Comparison of ENCODE assay signal across 39 cellular contexts in genomic region chr10:112235141-112235540, GRCh38. TPM values are rescaled to one million over a fixed set of nuclear protein-coding genes. Genes with fewer than 3 reads are reported as not detected.
"Had no signal": no experiment of that assay in that cellular context is flagged by ENCODE, and none has a peak within 500 bp of the region (broad histone marks: within the 10 kb centered on the region; RNA-seq: fewer than 3 reads in every experiment).

No MANE protein-coding gene starts in this region.

- H3K27me3 ChIP-seq: ascending aorta, breast epithelium, cardiac muscle cell, colonic mucosa, foreskin keratinocyte, gastrocnemius medialis, heart left ventricle had no signal

- H3K4me3 Mint-ChIP-seq: activated CD4-positive, alpha-beta memory T cell treated with anti-CD3 and anti-CD28 coated beads for 36 hours; activated CD4-positive, alpha-beta T cell treated with anti-CD3 and anti-CD28 coated beads for 36 hours; activated CD4-positive, alpha-beta T cell treated with anti-CD3 and anti-CD28 coated beads, Interleukin-2, amount 10 ng/mL, durations not matched to agents 24 days and 14 days; activated CD8-positive, alpha-beta memory T cell treated with anti-CD3 and anti-CD28 coated beads, Interleukin-2, amount 10 ng/mL, durations not matched to agents 7 days and 5 days; activated CD8-positive, alpha-beta T cell treated with anti-CD3 and anti-CD28 coated beads, Interleukin-2, amount 10 ng/mL, durations not matched to agents 7 days and 5 days; activated naive CD4-positive, alpha-beta T cell treated with anti-CD3 and anti-CD28 coated beads, Interleukin-2, amount 10 ng/mL, durations not matched to agents 7 days and 5 days; activated naive CD8-positive, alpha-beta T cell treated with anti-CD3 and anti-CD28 coated beads, Interleukin-2, amount 10 ng/mL, durations not matched to agents 7 days and 5 days; activated T-helper 1 cell treated with anti-CD3 and anti-CD28 coated beads, Interleukin-12 subunit alpha, Interleukin-12 subunit beta, Interleukin-2, Interleukin-4 antibody, amounts not matched to agents 30 ng/mL and 10 ng/mL and 1 ng/mL, durations not matched to agents 14 hours and 24 hours and 36 hours; brain; T-helper 17 cell; T-helper 2 cell treated with Interferon-gamma antibody and Interleukin-4, amounts not matched to agents 5 μg/mL and 100 μg/mL, for 36 hours had no signal

- H3K36me3 Mint-ChIP-seq: activated CD4-positive, alpha-beta memory T cell treated with anti-CD3 and anti-CD28 coated beads for 36 hours; activated CD8-positive, alpha-beta memory T cell treated with anti-CD3 and anti-CD28 coated beads, Interleukin-2, amount 10 ng/mL, durations not matched to agents 7 days and 5 days; activated naive CD4-positive, alpha-beta T cell treated with anti-CD3 and anti-CD28 coated beads, Interleukin-2, amount 10 ng/mL, durations not matched to agents 7 days and 5 days; activated naive CD4-positive, alpha-beta T cell treated with anti-CD3 and anti-CD28 coated beads, Interleukin-2, amount 50 U/mL, for 72 hours; activated naive CD8-positive, alpha-beta T cell treated with anti-CD3 and anti-CD28 coated beads, Interleukin-2, amount 10 ng/mL, durations not matched to agents 7 days and 5 days; brain had no signal

- H3K4me1 Mint-ChIP-seq: activated CD4-positive, alpha-beta T cell treated with anti-CD3 and anti-CD28 coated beads for 36 hours; activated CD4-positive, alpha-beta T cell treated with anti-CD3 and anti-CD28 coated beads, Interleukin-2, amount 10 ng/mL, durations not matched to agents 24 days and 14 days; activated CD8-positive, alpha-beta memory T cell treated with anti-CD3 and anti-CD28 coated beads, Interleukin-2, amount 10 ng/mL, durations not matched to agents 7 days and 5 days; activated naive CD4-positive, alpha-beta T cell treated with anti-CD3 and anti-CD28 coated beads, Interleukin-2, amount 10 ng/mL, durations not matched to agents 7 days and 5 days; activated naive CD8-positive, alpha-beta T cell treated with anti-CD3 and anti-CD28 coated beads, Interleukin-2, amount 10 ng/mL, durations not matched to agents 7 days and 5 days; T-helper 17 cell had no signal

- H3K27me3 Mint-ChIP-seq: activated CD4-positive, alpha-beta T cell treated with anti-CD3 and anti-CD28 coated beads, Interleukin-2, amount 10 ng/mL, durations not matched to agents 24 days and 14 days had no signal

- H3K4me3 ChIP-seq: ascending aorta, breast epithelium, cardiac muscle cell, colonic mucosa, gastrocnemius medialis, heart left ventricle had no signal

- DNase-seq: activated CD4-positive, alpha-beta memory T cell treated with anti-CD3 and anti-CD28 coated beads for 36 hours; activated CD4-positive, alpha-beta T cell treated with anti-CD3 and anti-CD28 coated beads for 36 hours; activated CD4-positive, alpha-beta T cell treated with anti-CD3 and anti-CD28 coated beads, Interleukin-2, amount 10 ng/mL, durations not matched to agents 24 days and 14 days; activated CD4-positive, CD25-positive, alpha-beta regulatory T cell; activated CD4-positive, CD25-positive, alpha-beta regulatory T cell treated with anti-CD3 and anti-CD28 coated beads, Interleukin-2, amount 50 U/mL, for 72 hours; activated CD8-positive, alpha-beta memory T cell treated with anti-CD3 and anti-CD28 coated beads, Interleukin-2, amount 10 ng/mL, durations not matched to agents 7 days and 5 days; activated CD8-positive, alpha-beta memory T cell treated with anti-CD3 and anti-CD28 coated beads, Interleukin-2, amount 50 U/mL, for 4 hours; activated CD8-positive, alpha-beta T cell treated with anti-CD3 and anti-CD28 coated beads, Interleukin-2, amount 10 ng/mL, durations not matched to agents 7 days and 5 days; activated gamma-delta T cell; activated naive CD4-positive, alpha-beta T cell; activated naive CD4-positive, alpha-beta T cell treated with anti-CD3 and anti-CD28 coated beads, Interleukin-2, amount 10 ng/mL, durations not matched to agents 7 days and 5 days; activated naive CD8-positive, alpha-beta T cell treated with anti-CD3 and anti-CD28 coated beads, Interleukin-2, amount 10 ng/mL, durations not matched to agents 7 days and 5 days; activated T-cell treated with anti-CD3 and anti-CD28 coated beads, Interleukin-2, amount 50 U/mL, for 1 hour; activated T-cell treated with anti-CD3 and anti-CD28 coated beads, Interleukin-2, amount 50 U/mL, for 48 hours; central memory CD4-positive, alpha-beta T cell; cerebellar nuclear complex; colonic mucosa; effector CD8-positive, alpha-beta T cell; gastrocnemius medialis; glutamatergic neuron; heart left ventricle; T-helper 1 cell; T-helper 17 cell; T1000; WERI-Rb-1 had no signal

- H3K9me3 ChIP-seq: ascending aorta, colonic mucosa, gastrocnemius medialis had no signal

- H3K36me3 ChIP-seq: ascending aorta, breast epithelium, cardiac muscle cell, colonic mucosa, gastrocnemius medialis, heart left ventricle, WERI-Rb-1 had no signal

- FAIRE-seq: endometrium, endothelial cell of umbilical vein had no signal

- H3K27ac Mint-ChIP-seq: activated CD4-positive, alpha-beta memory T cell treated with anti-CD3 and anti-CD28 coated beads for 36 hours; activated CD4-positive, alpha-beta T cell treated with anti-CD3 and anti-CD28 coated beads for 36 hours; activated CD4-positive, alpha-beta T cell treated with anti-CD3 and anti-CD28 coated beads, Interleukin-2, amount 10 ng/mL, durations not matched to agents 24 days and 14 days; activated CD8-positive, alpha-beta memory T cell treated with anti-CD3 and anti-CD28 coated beads, Interleukin-2, amount 10 ng/mL, durations not matched to agents 7 days and 5 days; activated CD8-positive, alpha-beta T cell treated with anti-CD3 and anti-CD28 coated beads, Interleukin-2, amount 10 ng/mL, durations not matched to agents 7 days and 5 days; activated naive CD4-positive, alpha-beta T cell treated with anti-CD3 and anti-CD28 coated beads, Interleukin-2, amount 10 ng/mL, durations not matched to agents 7 days and 5 days; activated naive CD4-positive, alpha-beta T cell treated with anti-CD3 and anti-CD28 coated beads, Interleukin-2, amount 50 U/mL, for 72 hours; activated naive CD8-positive, alpha-beta T cell treated with anti-CD3 and anti-CD28 coated beads, Interleukin-2, amount 10 ng/mL, durations not matched to agents 7 days and 5 days; activated T-helper 1 cell treated with anti-CD3 and anti-CD28 coated beads, Interleukin-12 subunit alpha, Interleukin-12 subunit beta, Interleukin-2, Interleukin-4 antibody, amounts not matched to agents 30 ng/mL and 10 ng/mL and 1 ng/mL, durations not matched to agents 14 hours and 24 hours and 36 hours; brain; T-helper 17 cell; T-helper 2 cell treated with Interferon-gamma antibody and Interleukin-4, amounts not matched to agents 5 μg/mL and 100 μg/mL, for 36 hours had no signal

- H3K4me1 ChIP-seq: ascending aorta, breast epithelium, colonic mucosa, foreskin keratinocyte, heart left ventricle had no signal

- ATAC-seq: activated CD4-positive, alpha-beta T cell treated with anti-CD3 and anti-CD28 coated beads for 36 hours; activated CD8-positive, alpha-beta memory T cell treated with anti-CD3 and anti-CD28 coated beads, Interleukin-2, amount 10 ng/mL, durations not matched to agents 7 days and 5 days; activated CD8-positive, alpha-beta T cell treated with anti-CD3 and anti-CD28 coated beads, Interleukin-2, amount 10 ng/mL, durations not matched to agents 7 days and 5 days; activated naive CD4-positive, alpha-beta T cell treated with anti-CD3 and anti-CD28 coated beads, Interleukin-2, amount 50 U/mL, for 72 hours; esophagus mucosa; gastrocnemius medialis; heart left ventricle; T-helper 17 cell had no signal

- H3K27ac ChIP-seq: ascending aorta, cardiac muscle cell, colonic mucosa, foreskin keratinocyte, gastrocnemius medialis, heart left ventricle, WERI-Rb-1 had no signal

RNA-seq across cellular contexts. Expression of gene TECTB, which starts 48.1 kb away (rescaled TPM):
- total RNA-seq: activated CD4-positive, alpha-beta memory T cell treated with anti-CD3 and anti-CD28 coated beads for 36 hours; activated CD4-positive, alpha-beta T cell treated with anti-CD3 and anti-CD28 coated beads for 36 hours; activated CD4-positive, alpha-beta T cell treated with anti-CD3 and anti-CD28 coated beads, Interleukin-2, amount 10 ng/mL, durations not matched to agents 24 days and 14 days; activated CD8-positive, alpha-beta memory T cell treated with anti-CD3 and anti-CD28 coated beads for 36 hours; activated CD8-positive, alpha-beta memory T cell treated with anti-CD3 and anti-CD28 coated beads, Interleukin-2, amount 10 ng/mL, durations not matched to agents 7 days and 5 days; activated CD8-positive, alpha-beta T cell treated with anti-CD3 and anti-CD28 coated beads, Interleukin-2, amount 10 ng/mL, durations not matched to agents 7 days and 5 days; activated naive CD4-positive, alpha-beta T cell treated with anti-CD3 and anti-CD28 coated beads, Interleukin-2, amount 50 U/mL, for 72 hours; activated naive CD8-positive, alpha-beta T cell treated with anti-CD3 and anti-CD28 coated beads, Interleukin-2, amount 10 ng/mL, durations not matched to agents 7 days and 5 days; activated T-helper 1 cell treated with anti-CD3 and anti-CD28 coated beads, Interleukin-12 subunit alpha, Interleukin-12 subunit beta, Interleukin-2, Interleukin-4 antibody, amounts not matched to agents 30 ng/mL and 10 ng/mL and 1 ng/mL, durations not matched to agents 14 hours and 24 hours and 36 hours; ascending aorta; breast epithelium; cardiac muscle cell; colonic mucosa; dermis microvascular lymphatic vessel endothelial cell; endothelial cell of umbilical vein; epithelial cell of proximal tubule; esophagus mucosa; foreskin keratinocyte; gastrocnemius medialis; heart left ventricle; T-helper 17 cell had no signal
- polyA plus RNA-seq: cardiac muscle cell, endothelial cell of umbilical vein, foreskin keratinocyte, heart left ventricle had no signal
